In genomic region chr2:30979822-30980245, GRCh38 we compare ENCODE assay signal across 9 cellular contexts.
DNase-seq lines count a peak whose midpoint lies in the region; ATAC-seq, FAIRE-seq and TF ChIP-seq lines count a peak whose summit lies in the region.
"Had no signal": no experiment of that assay in that cellular context is flagged by ENCODE, and none has a peak within 500 bp of the region (broad histone marks: within the 10 kb centered on the region; RNA-seq: fewer than 3 reads in every experiment).

No MANE protein-coding gene starts in this region.

- no peaks in the 10 kb centered on the region for H3K4me1 ChIP-seq in left lung

- TF ChIP-seq CTCF in AG09309 (IDR thresholded peaks at IDR 0.05; ENCODE audit: control insufficient read depth, insufficient read depth, low read depth, low read length, missing control alignments) (peak; percentile 52), bronchial epithelial cell (IDR thresholded peaks at IDR 0.05; ENCODE audit: insufficient read depth, low read length, severe bottlenecking) (peak; percentile 50), left lung (IDR thresholded peaks at IDR 0.05) (no peak)

- no peak for TF ChIP-seq POLR2A in GM18505 (IDR thresholded peaks at IDR 0.05; ENCODE audit: borderline replicate concordance, extremely low read depth, insufficient read depth, insufficient read length)

- H3K4me3 ChIP-seq in AG09309 (ENCODE audit: control insufficient read depth, low read depth, low read length): no peak overlapping the region
- no peak overlapping the region for H3K4me3 ChIP-seq in bronchial epithelial cell (ENCODE audit: low read depth, low read length)
- no peak overlapping the region for H3K4me3 ChIP-seq in left lung

- no peak overlapping the region for H3K27ac ChIP-seq in left lung

- FAIRE-seq in bronchial epithelial cell (lab: Jason Lieb, UNC): peak; percentile 91

- H3K36me3 ChIP-seq in bronchial epithelial cell (ENCODE audit: control insufficient read depth, insufficient read depth, low read length): no peaks in the 10 kb centered on the region
- H3K36me3 ChIP-seq in left lung: no peaks in the 10 kb centered on the region

- peak; percentile 81 for ATAC-seq in left lung
- ATAC-seq in HG02623 (IDR thresholded peaks at IDR 0.05; ENCODE audit: unreplicated experiment): no peak
- ATAC-seq in GM18505 (IDR thresholded peaks at IDR 0.05; ENCODE audit: unreplicated experiment): no peak
- ATAC-seq: natural killer cell had no signal

- intact Hi-C loops in left lung (cut with DNase I): no loop called here

- H3K9me3 ChIP-seq in left lung: no peaks in the 10 kb centered on the region

- DNase-seq in AG09309 (ENCODE audit: low read depth): peak; percentile 60
- peak; percentile 73 for DNase-seq in HS-5 (ENCODE audit: low read depth)
- peak; percentile 96 for DNase-seq in bronchial epithelial cell (ENCODE audit: low read depth)
- DNase-seq in left lung: peak in 1 of 2 donors; percentile 46
- DNase-seq in COLO829 (ENCODE audit: low spot score): no peak
- DNase-seq in ecto neural progenitor cell (ENCODE audit: low spot score): no peak
- DNase-seq: natural killer cell had no signal

- H3K27me3 ChIP-seq in bronchial epithelial cell (ENCODE audit: control insufficient read depth, insufficient read depth, low read length): no peaks in the 10 kb centered on the region
- no peaks in the 10 kb centered on the region for H3K27me3 ChIP-seq in left lung

Comparison
In these comparisons a context has a peak if more than half of its experiments do, and no peak if none do; other contexts are left out.
1. DNase-seq: peak in AG09309 (single experiment), HS-5 (single experiment) and bronchial epithelial cell (single experiment); none in COLO829 (single experiment) and ecto neural progenitor cell (single experiment).
2. CTCF ChIP-seq: peak in AG09309 (single experiment) and bronchial epithelial cell (single experiment); none in left lung (0 of 2).